In the genomic region with DNA sequence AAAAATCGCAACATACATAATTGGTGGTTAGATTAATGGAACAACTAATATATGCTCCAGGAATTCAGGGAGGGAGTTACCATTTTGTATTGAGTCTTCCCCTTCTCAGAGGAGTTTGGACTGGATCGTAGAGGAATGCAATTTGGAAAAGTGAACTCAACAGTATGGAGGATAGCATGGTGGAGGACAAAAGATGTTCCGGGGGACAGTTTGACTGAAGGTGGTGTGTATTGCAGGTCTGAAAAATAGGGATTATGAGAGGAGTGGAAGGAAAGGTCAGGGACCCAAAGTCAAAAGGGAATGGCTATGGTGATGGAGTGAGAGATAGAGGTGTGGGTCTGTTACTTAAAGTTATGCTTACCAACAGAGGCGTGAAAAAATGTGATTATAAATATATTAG, we compare ENCODE assay signal across 8 cellular contexts. TPM values are rescaled to one million over a fixed set of nuclear protein-coding genes. Genes with fewer than 3 reads are reported as not detected.
DNase-seq lines count a peak whose midpoint lies in the region; ATAC-seq, FAIRE-seq and TF ChIP-seq lines count a peak whose summit lies in the region.

No MANE protein-coding gene starts in this region.

- no peaks in the 10 kb centered on the region for H3K27me3 Mint-ChIP-seq in activated CD4-positive, alpha-beta T cell treated with anti-CD3 and anti-CD28 coated beads, Interleukin-2, amount 10 ng/mL, durations not matched to agents 24 days and 14 days
- no peaks in the 10 kb centered on the region for H3K27me3 Mint-ChIP-seq in activated naive CD8-positive, alpha-beta T cell

- H3K9me3 ChIP-seq in keratinocyte (ENCODE audit: control insufficient read depth, low read depth, low read length) (no peaks in the 10 kb centered on the region), stomach smooth muscle (ENCODE audit: control insufficient read depth in 2 of 2, low read length in 2 of 2) (no peaks in the 10 kb centered on the region)

- H3K9me3 Mint-ChIP-seq in activated CD4-positive, alpha-beta T cell treated with anti-CD3 and anti-CD28 coated beads, Interleukin-2, amount 10 ng/mL, durations not matched to agents 24 days and 14 days, result no peaks in the 10 kb centered on the region
- H3K9me3 Mint-ChIP-seq in activated naive CD8-positive, alpha-beta T cell (ENCODE audit: low read depth), result no peaks in the 10 kb centered on the region

- dilution Hi-C loops in keratinocyte (cut with MboI; ENCODE audit: extremely low pct_ligation_motif_present, low sequenced_read_pairs), result no loop called here

- peak overlapping the region; percentile 85 for H3K4me2 ChIP-seq in keratinocyte (ENCODE audit: control insufficient read depth, extremely low read depth, insufficient read depth, low read depth, low read length)

- H3K27ac Mint-ChIP-seq in activated CD4-positive, alpha-beta T cell treated with anti-CD3 and anti-CD28 coated beads, Interleukin-2, amount 10 ng/mL, durations not matched to agents 24 days and 14 days, result peak overlapping the region; percentile 97
- H3K27ac Mint-ChIP-seq in activated naive CD8-positive, alpha-beta T cell, result peak overlapping the region; percentile 91

- TF ChIP-seq CTCF in keratinocyte (optimal IDR thresholded peaks at IDR 0.05 in 1 of 3, IDR thresholded peaks at IDR 0.05 in 1 of 3, conservative IDR thresholded peaks at IDR 0.05 in 1 of 3; ENCODE audit: extremely low read depth in 1 of 3, insufficient read depth in 2 of 3, low read length in 3 of 3), result no peak

- H3K27ac ChIP-seq in keratinocyte (ENCODE audit: control insufficient read depth, insufficient read depth, low read length), result peak overlapping the region; percentile 87
- H3K27ac ChIP-seq in stomach smooth muscle (ENCODE audit: low read length), result peak overlapping the region; percentile 90

- no peak overlapping the region for H2AFZ ChIP-seq in keratinocyte (ENCODE audit: control insufficient read depth, low read length)

- peaks cover 38% of the 10 kb centered on the region for H3K36me3 Mint-ChIP-seq in activated CD4-positive, alpha-beta T cell treated with anti-CD3 and anti-CD28 coated beads, Interleukin-2, amount 10 ng/mL, durations not matched to agents 24 days and 14 days (ENCODE audit: low read depth)
- H3K36me3 Mint-ChIP-seq in activated naive CD8-positive, alpha-beta T cell, result peaks cover 4% of the 10 kb centered on the region

- intact Hi-C loops in activated CD4-positive, alpha-beta T cell treated with anti-CD3 and anti-CD28 coated beads, Interleukin-2, amount 10 ng/mL, durations not matched to agents 24 days and 14 days (cut with micrococcal nuclease), result no loop called here

- H3K4me3 ChIP-seq in keratinocyte (ENCODE audit: control insufficient read depth in 2 of 3, extremely low read depth in 1 of 3, insufficient read depth in 2 of 3, low read depth in 1 of 3, low read length in 3 of 3), result peak overlapping the region; percentile 92 to 96 (median 94)
- peak overlapping the region; percentile 74 to 87 for H3K4me3 ChIP-seq in stomach smooth muscle (ENCODE audit: low read length in 2 of 2)

- H3K27me3 ChIP-seq in keratinocyte (ENCODE audit: control insufficient read depth, extremely low read depth, insufficient read depth, low read length) (no peaks in the 10 kb centered on the region), stomach smooth muscle (ENCODE audit: control insufficient read depth in 1 of 2, insufficient read depth in 2 of 2, low read length in 2 of 2) (no peaks in the 10 kb centered on the region)

- H3K4me1 ChIP-seq in keratinocyte (ENCODE audit: control insufficient read depth, extremely low read depth, insufficient read depth, low read length) (peaks cover 12% of the 10 kb centered on the region), stomach smooth muscle (ENCODE audit: control insufficient read depth, insufficient read depth, low read length) (peaks cover 5% of the 10 kb centered on the region)

- no peak for FAIRE-seq in keratinocyte (lab: Jason Lieb, UNC)

- peak overlapping the region; percentile 95 for H3K9ac ChIP-seq in keratinocyte (ENCODE audit: control insufficient read depth, extremely low read depth, insufficient read depth, low read length)
- H3K9ac ChIP-seq in stomach smooth muscle (ENCODE audit: low read length in 2 of 2), result peak overlapping the region; percentile 81 to 83

- no peaks in the 10 kb centered on the region for H4K20me1 ChIP-seq in keratinocyte (ENCODE audit: control insufficient read depth, extremely low read depth, insufficient read depth, low read length)

- peaks cover 33% of the 10 kb centered on the region for H3K4me1 Mint-ChIP-seq in activated CD4-positive, alpha-beta T cell treated with anti-CD3 and anti-CD28 coated beads, Interleukin-2, amount 10 ng/mL, durations not matched to agents 24 days and 14 days
- H3K4me1 Mint-ChIP-seq in activated naive CD8-positive, alpha-beta T cell (ENCODE audit: low read depth), result peaks cover 40% of the 10 kb centered on the region

- peaks cover 0 to 3% of the 10 kb centered on the region in 2 experiments for H3K36me3 ChIP-seq in keratinocyte (ENCODE audit: control insufficient read depth in 2 of 2, extremely low read depth in 1 of 2, insufficient read depth in 2 of 2, low read length in 2 of 2)
- peaks cover 0 to 3% of the 10 kb centered on the region in 2 donors for H3K36me3 ChIP-seq in stomach smooth muscle (ENCODE audit: control insufficient read depth in 2 of 2, insufficient read depth in 2 of 2, low read length in 2 of 2)

- H3K4me3 Mint-ChIP-seq in activated CD4-positive, alpha-beta T cell treated with anti-CD3 and anti-CD28 coated beads, Interleukin-2, amount 10 ng/mL, durations not matched to agents 24 days and 14 days, result peak overlapping the region; percentile 99
- H3K4me3 Mint-ChIP-seq in activated naive CD8-positive, alpha-beta T cell, result peak overlapping the region; percentile 97

- ATAC-seq in GM18868 (IDR thresholded peaks at IDR 0.05; ENCODE audit: unreplicated experiment), result no peak

- no peak for DNase-seq in activated CD4-positive, alpha-beta T cell treated with anti-CD3 and anti-CD28 coated beads, Interleukin-2, amount 10 ng/mL, durations not matched to agents 24 days and 14 days
- DNase-seq in activated CD4-positive, alpha-beta T cell treated with anti-CD3 and anti-CD28 coated beads, Interleukin-2, amount 50 U/mL, for 1 hour, result no peak
- DNase-seq in keratinocyte (ENCODE audit: low read depth, low spot score), result no peak
- DNase-seq in EL, result no peak
- no peak for DNase-seq in amniotic stem cell (lab: John Stamatoyannopoulos, UW)

- peaks cover 50% of the 10 kb centered on the region for H3K79me2 ChIP-seq in keratinocyte (ENCODE audit: control insufficient read depth, insufficient read depth, low read length)

- no peaks in the 10 kb centered on the region for H3K9me1 ChIP-seq in keratinocyte (ENCODE audit: control insufficient read depth, extremely low read depth, insufficient read depth, low read length)

RNA-seq across cellular contexts. Expression of gene DNAJC21, which starts 1.5 kb away (rescaled TPM):
- 69.0 and 69.6 TPM in 2 replicates for total RNA-seq in activated CD4-positive, alpha-beta T cell treated with anti-CD3 and anti-CD28 coated beads, Interleukin-2, amount 10 ng/mL, durations not matched to agents 24 days and 14 days
- 13.3 to 29.6 TPM (median 28.5 TPM) in 3 replicates for polyA plus RNA-seq in keratinocyte
- 68.9 TPM for polyA plus RNA-seq in keratinocyte (2011; ENCODE audit: low read depth)
- polyA plus RNA-seq in keratinocyte (2011; cell fraction: cytosol; rRNA removed), result 24.5 and 27.9 TPM in 2 replicates
- polyA plus RNA-seq in keratinocyte (2011; cell fraction: nucleus; rRNA removed), result 11.6 and 20.5 TPM in 2 replicates
- polyA plus RNA-seq in keratinocyte (2012; ENCODE audit: low replicate concordance), result 24.2 and 36.4 TPM in 2 replicates
- 4.2 to 12.1 TPM (median 6.1 TPM) in 3 replicates for polyA minus RNA-seq in keratinocyte
- 14.6 TPM for polyA minus RNA-seq in keratinocyte (2011; cell fraction: cytosol; rRNA and poly(A)+ RNA removed)
- polyA minus RNA-seq in keratinocyte (2011; cell fraction: nucleus; rRNA and poly(A)+ RNA removed), result 6.3 and 11.2 TPM in 2 replicates

RNA-seq across cellular contexts. Expression of gene BRIX1, which starts 15.4 kb away (rescaled TPM):
- 120 and 128 TPM in 2 replicates for total RNA-seq in activated CD4-positive, alpha-beta T cell treated with anti-CD3 and anti-CD28 coated beads, Interleukin-2, amount 10 ng/mL, durations not matched to agents 24 days and 14 days
- polyA plus RNA-seq in keratinocyte, result 25.4 to 63.0 TPM (median 27.3 TPM) in 3 replicates
- 48.2 TPM for polyA plus RNA-seq in keratinocyte (2011; ENCODE audit: low read depth)
- 19.7 and 45.7 TPM in 2 replicates for polyA plus RNA-seq in keratinocyte (2011; cell fraction: cytosol; rRNA removed)
- polyA plus RNA-seq in keratinocyte (2011; cell fraction: nucleus; rRNA removed), result 19.8 and 33.1 TPM in 2 replicates
- 20.7 and 26.5 TPM in 2 replicates for polyA plus RNA-seq in keratinocyte (2012; ENCODE audit: low replicate concordance)
- 2.3 to 23.1 TPM (median 8.8 TPM) in 3 replicates for polyA minus RNA-seq in keratinocyte
- 13.2 TPM for polyA minus RNA-seq in keratinocyte (2011; cell fraction: cytosol; rRNA and poly(A)+ RNA removed)
- polyA minus RNA-seq in keratinocyte (2011; cell fraction: nucleus; rRNA and poly(A)+ RNA removed), result 9.8 and 14.8 TPM in 2 replicates

RNA-seq across cellular contexts. Expression of gene RAD1, which starts 15.6 kb away (rescaled TPM):
- 46.4 and 48.9 TPM in 2 replicates for total RNA-seq in activated CD4-positive, alpha-beta T cell treated with anti-CD3 and anti-CD28 coated beads, Interleukin-2, amount 10 ng/mL, durations not matched to agents 24 days and 14 days
- 14.4 to 23.1 TPM (median 14.9 TPM) in 3 replicates for polyA plus RNA-seq in keratinocyte
- polyA plus RNA-seq in keratinocyte (2011; ENCODE audit: low read depth), result 1.7 TPM
- polyA plus RNA-seq in keratinocyte (2011; cell fraction: cytosol; rRNA removed), result 9.4 and 16.6 TPM in 2 replicates
- 11.6 and 12.4 TPM in 2 replicates for polyA plus RNA-seq in keratinocyte (2011; cell fraction: nucleus; rRNA removed)
- 12.8 and 16.2 TPM in 2 replicates for polyA plus RNA-seq in keratinocyte (2012; ENCODE audit: low replicate concordance)
- polyA minus RNA-seq in keratinocyte, result 9.5 to 15.9 TPM (median 12.2 TPM) in 3 replicates
- polyA minus RNA-seq in keratinocyte (2011; cell fraction: cytosol; rRNA and poly(A)+ RNA removed), result 19.2 TPM
- 6.1 and 8.0 TPM in 2 replicates for polyA minus RNA-seq in keratinocyte (2011; cell fraction: nucleus; rRNA and poly(A)+ RNA removed)
